ENCODE assay signal across 11 cellular contexts in genomic region chr3:140430494-140430893, GRCh38.
"Had no signal": no experiment of that assay in that cellular context is flagged by ENCODE, and none has a peak within 500 bp of the region (broad histone marks: within the 10 kb centered on the region; RNA-seq: fewer than 3 reads in every experiment).

No MANE protein-coding gene starts in this region.

- H3K36me3 ChIP-seq: HAP-1 had no signal

- H3K4me3 ChIP-seq: GM23248, GM23338, HAP-1 had no signal

- H3K9me3 ChIP-seq: HAP-1 had no signal

- H3K4me1 ChIP-seq: HAP-1 had no signal

- H2AFZ ChIP-seq: GM23248, GM23338 had no signal

- ATAC-seq: GM23338, HCT116 had no signal

- FAIRE-seq: H1, H54 had no signal

- H3K4me2 ChIP-seq: GM23338 had no signal

- H3K27ac ChIP-seq: GM23248 had no signal

- DNase-seq: GM23248, GOT3, H7, H9, HCEC 1CT, HFFc6 had no signal
